ENCODE assay signal across 33 cellular contexts in genomic region chr10:22504766-22505165, GRCh38.
"Had no signal": no experiment of that assay in that cellular context is flagged by ENCODE, and none has a peak within 500 bp of the region (broad histone marks: within the 10 kb centered on the region; RNA-seq: fewer than 3 reads in every experiment).

No MANE protein-coding gene starts in this region.

- H3K27ac ChIP-seq: body of pancreas, esophagus muscularis mucosa, gastroesophageal sphincter had no signal

- H3K9me3 Mint-ChIP-seq: activated naive CD4-positive, alpha-beta T cell treated with anti-CD3 and anti-CD28 coated beads, Interleukin-2, amount 50 U/mL, for 24 hours; effector memory CD8-positive, alpha-beta T cell had no signal

- H3K4me1 ChIP-seq: body of pancreas had no signal

- H3K27ac Mint-ChIP-seq: activated CD4-positive, alpha-beta memory T cell treated with anti-CD3 and anti-CD28 coated beads for 36 hours; activated CD4-positive, alpha-beta T cell treated with anti-CD3 and anti-CD28 coated beads for 36 hours; activated CD4-positive, alpha-beta T cell treated with anti-CD3 and anti-CD28 coated beads, Interleukin-2, amount 10 ng/mL, durations not matched to agents 24 days and 14 days; activated CD8-positive, alpha-beta memory T cell treated with anti-CD3 and anti-CD28 coated beads, Interleukin-2, amount 10 ng/mL, durations not matched to agents 7 days and 5 days; activated CD8-positive, alpha-beta T cell treated with anti-CD3 and anti-CD28 coated beads, Interleukin-2, amount 10 ng/mL, durations not matched to agents 7 days and 5 days; activated naive CD4-positive, alpha-beta T cell treated with anti-CD3 and anti-CD28 coated beads for 36 hours; activated naive CD4-positive, alpha-beta T cell treated with anti-CD3 and anti-CD28 coated beads, Interleukin-2, amount 50 U/mL, for 24 hours; activated naive CD8-positive, alpha-beta T cell treated with anti-CD3 and anti-CD28 coated beads for 36 hours; activated naive CD8-positive, alpha-beta T cell treated with anti-CD3 and anti-CD28 coated beads, Interleukin-2, amount 50 U/mL, for 24 hours; activated T-helper 1 cell treated with anti-CD3 and anti-CD28 coated beads, Interleukin-12 subunit alpha, Interleukin-12 subunit beta, Interleukin-2, Interleukin-4 antibody, amounts not matched to agents 30 ng/mL and 10 ng/mL and 1 ng/mL, durations not matched to agents 14 hours and 24 hours and 36 hours; activated T-helper 2 cell treated with anti-CD3 and anti-CD28 coated beads, Interferon-gamma antibody, Interleukin-2, Interleukin-4, amounts not matched to agents 10 μg/mL and 5 μg/mL and 100 μg/mL, durations not matched to agents 14 hours and 24 hours and 36 hours; effector memory CD8-positive, alpha-beta T cell; T-helper 17 cell; T-helper 2 cell treated with Interferon-gamma antibody and Interleukin-4, amounts not matched to agents 5 μg/mL and 100 μg/mL, for 36 hours had no signal

- H3K9me3 ChIP-seq: body of pancreas, esophagus muscularis mucosa, gastroesophageal sphincter had no signal

- H3K36me3 ChIP-seq: esophagus muscularis mucosa, gastroesophageal sphincter had no signal

- DNase-seq: activated CD4-positive, alpha-beta memory T cell treated with anti-CD3 and anti-CD28 coated beads for 36 hours; activated CD4-positive, alpha-beta T cell treated with anti-CD3 and anti-CD28 coated beads for 36 hours; activated CD4-positive, alpha-beta T cell treated with anti-CD3 and anti-CD28 coated beads, Interleukin-2, amount 10 ng/mL, durations not matched to agents 24 days and 14 days; activated CD4-positive, CD25-positive, alpha-beta regulatory T cell; activated CD4-positive, CD25-positive, alpha-beta regulatory T cell treated with anti-CD3 and anti-CD28 coated beads, Interleukin-2, amount 50 U/mL, for 72 hours; activated CD8-positive, alpha-beta memory T cell treated with anti-CD3 and anti-CD28 coated beads, Interleukin-2, amount 10 ng/mL, durations not matched to agents 7 days and 5 days; activated CD8-positive, alpha-beta memory T cell treated with anti-CD3 and anti-CD28 coated beads, Interleukin-2, amount 50 U/mL, for 4 hours; activated CD8-positive, alpha-beta T cell treated with anti-CD3 and anti-CD28 coated beads, Interleukin-2, amount 10 ng/mL, durations not matched to agents 7 days and 5 days; activated effector memory CD4-positive, alpha-beta T cell treated with anti-CD3 and anti-CD28 coated beads, Interleukin-2, amount 50 U/mL, for 16 hours; activated naive CD4-positive, alpha-beta T cell treated with anti-CD3 and anti-CD28 coated beads for 36 hours; activated naive CD8-positive, alpha-beta T cell treated with anti-CD3 and anti-CD28 coated beads for 36 hours; activated naive CD8-positive, alpha-beta T cell treated with anti-CD3 and anti-CD28 coated beads, Interleukin-2, amount 50 U/mL, for 24 hours; activated T-cell treated with anti-CD3 and anti-CD28 coated beads, Interleukin-2, amount 50 U/mL, for 1 hour; activated T-cell treated with anti-CD3 and anti-CD28 coated beads, Interleukin-2, amount 50 U/mL, for 48 hours; amniotic stem cell; aorta; body of pancreas; caudate nucleus; cortex of kidney; dermis blood vessel endothelial cell; effector CD4-positive, alpha-beta T cell; effector memory CD8-positive, alpha-beta T cell; erythroblast; foreskin melanocyte; T-helper 1 cell; T-helper 17 cell; T1000 had no signal

- H3K4me3 ChIP-seq: body of pancreas, esophagus muscularis mucosa, gastroesophageal sphincter had no signal

- H3K4me3 Mint-ChIP-seq: activated CD4-positive, alpha-beta memory T cell treated with anti-CD3 and anti-CD28 coated beads for 36 hours; activated CD4-positive, alpha-beta T cell treated with anti-CD3 and anti-CD28 coated beads for 36 hours; activated CD4-positive, alpha-beta T cell treated with anti-CD3 and anti-CD28 coated beads, Interleukin-2, amount 10 ng/mL, durations not matched to agents 24 days and 14 days; activated CD8-positive, alpha-beta memory T cell treated with anti-CD3 and anti-CD28 coated beads, Interleukin-2, amount 10 ng/mL, durations not matched to agents 7 days and 5 days; activated CD8-positive, alpha-beta T cell treated with anti-CD3 and anti-CD28 coated beads, Interleukin-2, amount 10 ng/mL, durations not matched to agents 7 days and 5 days; activated naive CD4-positive, alpha-beta T cell treated with anti-CD3 and anti-CD28 coated beads for 36 hours; activated naive CD4-positive, alpha-beta T cell treated with anti-CD3 and anti-CD28 coated beads, Interleukin-2, amount 50 U/mL, for 24 hours; activated naive CD8-positive, alpha-beta T cell treated with anti-CD3 and anti-CD28 coated beads for 36 hours; activated naive CD8-positive, alpha-beta T cell treated with anti-CD3 and anti-CD28 coated beads, Interleukin-2, amount 50 U/mL, for 24 hours; activated T-helper 1 cell treated with anti-CD3 and anti-CD28 coated beads, Interleukin-12 subunit alpha, Interleukin-12 subunit beta, Interleukin-2, Interleukin-4 antibody, amounts not matched to agents 30 ng/mL and 10 ng/mL and 1 ng/mL, durations not matched to agents 14 hours and 24 hours and 36 hours; effector memory CD8-positive, alpha-beta T cell; T-helper 17 cell; T-helper 2 cell treated with Interferon-gamma antibody and Interleukin-4, amounts not matched to agents 5 μg/mL and 100 μg/mL, for 36 hours had no signal

- H3K36me3 Mint-ChIP-seq: activated naive CD4-positive, alpha-beta T cell treated with anti-CD3 and anti-CD28 coated beads, Interleukin-2, amount 50 U/mL, for 24 hours had no signal

- H3K27me3 ChIP-seq: body of pancreas, esophagus muscularis mucosa, gastroesophageal sphincter had no signal
